14 cellular contexts compared by ENCODE assay signal in the genomic region with DNA sequence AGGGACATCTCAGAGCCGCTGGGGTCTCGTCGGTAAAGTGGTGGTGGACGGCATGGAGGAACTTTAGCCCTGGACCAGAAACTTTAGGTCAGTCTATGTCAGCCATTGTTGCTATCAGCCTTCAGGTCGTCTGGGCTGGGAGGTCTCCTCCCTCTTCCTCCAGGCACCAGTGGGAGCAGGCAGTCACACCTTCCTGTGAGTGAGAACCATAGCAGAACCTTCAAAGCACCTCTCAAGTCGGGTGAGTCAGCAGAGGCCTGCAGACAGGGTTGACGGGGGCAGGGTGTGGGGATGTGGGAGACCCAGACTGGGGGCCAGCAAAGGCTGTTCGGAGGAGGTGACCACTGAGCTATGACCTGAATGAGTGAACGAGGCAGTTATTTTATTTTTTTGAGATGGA. TPM values are rescaled to one million over a fixed set of nuclear protein-coding genes. Genes with fewer than 3 reads are reported as not detected.
A peak's percentile ranks its signal among the peaks of the same experiment; 100 is the strongest.
DNase-seq lines count a peak whose midpoint lies in the region; ATAC-seq and TF ChIP-seq lines count a peak whose summit lies in the region.
"Had no signal": no experiment of that assay in that cellular context is flagged by ENCODE, and none has a peak within 500 bp of the region (broad histone marks: within the 10 kb centered on the region; RNA-seq: fewer than 3 reads in every experiment).

No MANE protein-coding gene starts in this region.

- no peaks in the 10 kb centered on the region for H3K9me3 ChIP-seq in CD8-positive, alpha-beta memory T cell (ENCODE audit: low read length)
- H3K9me3 ChIP-seq: body of pancreas, gastroesophageal sphincter had no signal

- ATAC-seq in activated naive CD4-positive, alpha-beta T cell treated with anti-CD3 and anti-CD28 coated beads, Interleukin-2, amount 50 U/mL, for 72 hours: peak; percentile 87 to 90
- no peak for ATAC-seq in GM21786 (IDR thresholded peaks at IDR 0.05; ENCODE audit: unreplicated experiment)
- no peak for ATAC-seq in HG03460 (IDR thresholded peaks at IDR 0.05; ENCODE audit: unreplicated experiment)
- ATAC-seq: body of pancreas, gastroesophageal sphincter had no signal

- H3K27me3 Mint-ChIP-seq in CD8-positive, alpha-beta memory T cell: peaks cover 0 to 2% of the 10 kb centered on the region in 2 donors
- no peaks in the 10 kb centered on the region for H3K27me3 Mint-ChIP-seq in T-helper 1 cell treated with Interleukin-12 subunit alpha and Interleukin-12 subunit beta and Interleukin-4 antibody, amounts not matched to agents 30 μg/mL and 1 μg/mL, for 36 hours (ENCODE audit: low read depth)
- H3K27me3 Mint-ChIP-seq in nephron progenitor cell (ENCODE audit: low read depth, poor library complexity): peaks cover 2% of the 10 kb centered on the region

- H3K27me3 ChIP-seq in CD8-positive, alpha-beta memory T cell (ENCODE audit: insufficient read depth, low read length, poor library complexity, severe bottlenecking): no peaks in the 10 kb centered on the region
- H3K27me3 ChIP-seq: body of pancreas, gastroesophageal sphincter, SJSA1 had no signal

- peak overlapping the region; percentile 33 for H3K27ac ChIP-seq in CD8-positive, alpha-beta memory T cell (ENCODE audit: low read depth, low read length)
- H3K27ac ChIP-seq: body of pancreas, gastroesophageal sphincter, SJSA1 had no signal

- peaks cover 30% of the 10 kb centered on the region for H3K4me1 ChIP-seq in CD8-positive, alpha-beta memory T cell (ENCODE audit: insufficient read depth, low read length)
- H3K4me1 ChIP-seq: body of pancreas had no signal

- peaks cover 19 to 27% (median 22%) of the 10 kb centered on the region in 3 donors for H3K4me1 Mint-ChIP-seq in CD8-positive, alpha-beta memory T cell
- H3K4me1 Mint-ChIP-seq in T-helper 1 cell treated with Interleukin-12 subunit alpha and Interleukin-12 subunit beta and Interleukin-4 antibody, amounts not matched to agents 30 μg/mL and 1 μg/mL, for 36 hours (ENCODE audit: low read depth): peaks cover 17% of the 10 kb centered on the region
- peaks cover 18% of the 10 kb centered on the region for H3K4me1 Mint-ChIP-seq in nephron progenitor cell

- no peak overlapping the region for H3K4me3 ChIP-seq in CD8-positive, alpha-beta memory T cell (ENCODE audit: low read length)
- H3K4me3 ChIP-seq: body of pancreas, gastroesophageal sphincter, SJSA1 had no signal

- no peaks in the 10 kb centered on the region for H3K36me3 Mint-ChIP-seq in CD8-positive, alpha-beta memory T cell
- H3K36me3 Mint-ChIP-seq in T-helper 1 cell treated with Interleukin-12 subunit alpha and Interleukin-12 subunit beta and Interleukin-4 antibody, amounts not matched to agents 30 μg/mL and 1 μg/mL, for 36 hours (ENCODE audit: low read depth): no peaks in the 10 kb centered on the region
- no peaks in the 10 kb centered on the region for H3K36me3 Mint-ChIP-seq in activated naive CD4-positive, alpha-beta T cell treated with anti-CD3 and anti-CD28 coated beads, Interleukin-2, amount 50 U/mL, for 72 hours
- H3K36me3 Mint-ChIP-seq in nephron progenitor cell (ENCODE audit: low read depth): no peaks in the 10 kb centered on the region

- no peak for TF ChIP-seq CTCF in nephron progenitor cell (IDR thresholded peaks at IDR 0.05)

- no peaks in the 10 kb centered on the region for H3K9me3 Mint-ChIP-seq in CD8-positive, alpha-beta memory T cell
- no peaks in the 10 kb centered on the region for H3K9me3 Mint-ChIP-seq in T-helper 1 cell treated with Interleukin-12 subunit alpha and Interleukin-12 subunit beta and Interleukin-4 antibody, amounts not matched to agents 30 μg/mL and 1 μg/mL, for 36 hours
- H3K9me3 Mint-ChIP-seq in activated naive CD4-positive, alpha-beta T cell treated with anti-CD3 and anti-CD28 coated beads, Interleukin-2, amount 50 U/mL, for 72 hours: no peaks in the 10 kb centered on the region
- H3K9me3 Mint-ChIP-seq in nephron progenitor cell: no peaks in the 10 kb centered on the region
- H3K9me3 Mint-ChIP-seq: nephron had no signal

- CTCF ChIA-PET in CD8-positive, alpha-beta memory T cell (lab: Charles Lee): no interaction called here

- peak overlapping the region in 6 of 7 donors; percentile 18 to 66 (median 46) for H3K4me3 Mint-ChIP-seq in CD8-positive, alpha-beta memory T cell
- H3K4me3 Mint-ChIP-seq in T-helper 1 cell treated with Interleukin-12 subunit alpha and Interleukin-12 subunit beta and Interleukin-4 antibody, amounts not matched to agents 30 μg/mL and 1 μg/mL, for 36 hours: peak overlapping the region; percentile 66
- H3K4me3 Mint-ChIP-seq in nephron progenitor cell: no peak overlapping the region
- H3K4me3 Mint-ChIP-seq: nephron had no signal

- H3K36me3 ChIP-seq in CD8-positive, alpha-beta memory T cell (ENCODE audit: insufficient read depth, low read length): no peaks in the 10 kb centered on the region
- H3K36me3 ChIP-seq: gastroesophageal sphincter, SJSA1 had no signal

- peak overlapping the region; percentile 17 to 92 (median 75) for H3K27ac Mint-ChIP-seq in CD8-positive, alpha-beta memory T cell
- peak overlapping the region; percentile 84 for H3K27ac Mint-ChIP-seq in T-helper 1 cell treated with Interleukin-12 subunit alpha and Interleukin-12 subunit beta and Interleukin-4 antibody, amounts not matched to agents 30 μg/mL and 1 μg/mL, for 36 hours
- peak overlapping the region; percentile 59 to 84 for H3K27ac Mint-ChIP-seq in activated naive CD4-positive, alpha-beta T cell treated with anti-CD3 and anti-CD28 coated beads, Interleukin-2, amount 50 U/mL, for 72 hours
- H3K27ac Mint-ChIP-seq in nephron progenitor cell: peak overlapping the region; percentile 48

- POLR2A ChIA-PET in CD8-positive, alpha-beta memory T cell (lab: Charles Lee): no interaction called here

- DNase-seq in CD8-positive, alpha-beta memory T cell: peak in 2 of 5 donors; percentile 37 to 73
- DNase-seq in activated naive CD4-positive, alpha-beta T cell treated with anti-CD3 and anti-CD28 coated beads, Interleukin-2, amount 50 U/mL, for 72 hours (ENCODE audit: low spot score in 2 of 2): peak in 1 of 2 donors; percentile 74
- no peak for DNase-seq in nephron progenitor cell
- no peak for DNase-seq in central memory CD4-positive, alpha-beta T cell
- no peak for DNase-seq in NOMO-1 (lab: John Stamatoyannopoulos, UW; ENCODE audit: unreplicated experiment in 2 of 2)
- DNase-seq: body of pancreas, COR-L47, NCI-H1092 treated with DMSO at 0.1 percent for 48 hours had no signal

RNA-seq across cellular contexts. Expression of a gene that starts 15.4 kb away (rescaled TPM):
- 10 to 100 TPM; 59.0 to 61.0 TPM for total RNA-seq in CD8-positive, alpha-beta memory T cell
- polyA plus RNA-seq in CD8-positive, alpha-beta memory T cell: 4.3 TPM
- 100 to 1,000 TPM; 113 to 144 TPM for total RNA-seq in activated naive CD4-positive, alpha-beta T cell treated with anti-CD3 and anti-CD28 coated beads, Interleukin-2, amount 50 U/mL, for 72 hours

RNA-seq across cellular contexts. Expression of a gene that starts 16.2 kb away (rescaled TPM):
- total RNA-seq in CD8-positive, alpha-beta memory T cell: 10 to 100 TPM; 66.9 to 69.7 TPM
- 37.0 TPM for polyA plus RNA-seq in CD8-positive, alpha-beta memory T cell
- total RNA-seq in activated naive CD4-positive, alpha-beta T cell treated with anti-CD3 and anti-CD28 coated beads, Interleukin-2, amount 50 U/mL, for 72 hours: 10 to 100 TPM; 73.1 to 86.4 TPM

RNA-seq across cellular contexts. Expression of a gene that starts 48.4 kb away (rescaled TPM):
- total RNA-seq in CD8-positive, alpha-beta memory T cell: under 1 TPM; 0.22 to 0.80 TPM
- polyA plus RNA-seq in CD8-positive, alpha-beta memory T cell: not detected
- 1 to 10 TPM; 1.0 to 1.6 TPM for total RNA-seq in activated naive CD4-positive, alpha-beta T cell treated with anti-CD3 and anti-CD28 coated beads, Interleukin-2, amount 50 U/mL, for 72 hours

RNA-seq across cellular contexts. Expression of a gene that starts 52.1 kb away (rescaled TPM):
- 100 to 1,000 TPM; 179 to 180 TPM for total RNA-seq in CD8-positive, alpha-beta memory T cell
- 271 TPM for polyA plus RNA-seq in CD8-positive, alpha-beta memory T cell
- 100 to 1,000 TPM; 114 to 201 TPM for total RNA-seq in activated naive CD4-positive, alpha-beta T cell treated with anti-CD3 and anti-CD28 coated beads, Interleukin-2, amount 50 U/mL, for 72 hours

RNA-seq across cellular contexts. Expression of a gene that starts 59.0 kb away (rescaled TPM):
- 10 to 100 TPM; 39.8 to 45.3 TPM for total RNA-seq in CD8-positive, alpha-beta memory T cell
- polyA plus RNA-seq in CD8-positive, alpha-beta memory T cell: 14.6 TPM
- 100 to 1,000 TPM in 1 of 2 donors, 10 to 100 TPM in 1; 52.9 to 113 TPM for total RNA-seq in activated naive CD4-positive, alpha-beta T cell treated with anti-CD3 and anti-CD28 coated beads, Interleukin-2, amount 50 U/mL, for 72 hours

Comparison
In these comparisons a context has a peak if more than half of its experiments do, and no peak if none do; other contexts are left out.
1. ATAC-seq: peak in activated naive CD4-positive, alpha-beta T cell treated with anti-CD3 and anti-CD28 coated beads, Interleukin-2, amount 50 U/mL, for 72 hours (2 of 2); none in GM21786 (single experiment) and HG03460 (single experiment).
2. Peak in every context shown above with its lines, with median percentiles within 50 percentile points of each other: H3K27ac Mint-ChIP-seq.